In the genomic region with DNA sequence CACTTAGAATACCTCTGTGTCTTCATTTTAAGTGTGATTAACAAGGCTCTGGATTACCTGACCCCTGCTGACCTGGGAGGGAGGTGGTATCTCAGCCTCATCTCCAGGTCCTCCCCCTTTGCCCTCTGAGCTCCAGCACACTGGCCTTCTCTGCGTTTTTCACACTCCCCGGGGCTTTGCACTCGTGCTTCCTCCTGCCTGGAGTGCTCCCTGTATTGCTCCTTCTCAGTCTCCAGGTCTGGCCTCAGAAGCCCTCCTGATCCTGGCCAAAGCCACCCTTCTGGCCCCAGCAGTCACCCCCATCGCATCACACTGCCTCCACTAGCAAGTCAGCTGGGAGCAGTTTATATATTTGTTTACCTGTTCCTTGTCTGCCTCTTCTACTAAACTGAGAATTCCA, we compare ENCODE assay signal across 38 cellular contexts. TPM values are rescaled to one million over a fixed set of nuclear protein-coding genes. Genes with fewer than 3 reads are reported as not detected.
"Had no signal": no experiment of that assay in that cellular context is flagged by ENCODE, and none has a peak within 500 bp of the region (broad histone marks: within the 10 kb centered on the region; RNA-seq: fewer than 3 reads in every experiment).

No MANE protein-coding gene starts in this region.

- H3K4me1 ChIP-seq: ascending aorta had no signal

- H3K27ac Mint-ChIP-seq: activated CD4-positive, alpha-beta memory T cell treated with anti-CD3 and anti-CD28 coated beads, Interleukin-2, amount 10 ng/mL, durations not matched to agents 7 days and 5 days; activated CD4-positive, alpha-beta T cell treated with anti-CD3 and anti-CD28 coated beads for 36 hours; activated CD4-positive, alpha-beta T cell treated with anti-CD3 and anti-CD28 coated beads, Interleukin-2, amount 10 ng/mL, durations not matched to agents 7 days and 5 days; activated CD8-positive, alpha-beta memory T cell treated with anti-CD3 and anti-CD28 coated beads, Interleukin-2, amount 10 ng/mL, durations not matched to agents 7 days and 5 days; activated CD8-positive, alpha-beta T cell treated with anti-CD3 and anti-CD28 coated beads, Interleukin-2, amount 10 ng/mL, durations not matched to agents 7 days and 5 days; activated naive CD4-positive, alpha-beta T cell treated with anti-CD3 and anti-CD28 coated beads, Interleukin-2, amount 50 U/mL, for 24 hours; activated naive CD8-positive, alpha-beta T cell; activated naive CD8-positive, alpha-beta T cell treated with anti-CD3 and anti-CD28 coated beads, Interleukin-2, amount 10 ng/mL, durations not matched to agents 7 days and 5 days; activated naive CD8-positive, alpha-beta T cell treated with anti-CD3 and anti-CD28 coated beads, Interleukin-2, amount 50 U/mL, for 24 hours; activated T-cell treated with anti-CD3 and anti-CD28 coated beads, Interleukin-2, amount 50 U/mL, for 24 hours; activated T-helper 2 cell treated with anti-CD3 and anti-CD28 coated beads, Interferon-gamma antibody, Interleukin-2, Interleukin-4, amounts not matched to agents 10 μg/mL and 5 μg/mL and 100 μg/mL, durations not matched to agents 14 hours and 24 hours and 36 hours; T-helper 1 cell treated with Interleukin-12 subunit alpha and Interleukin-12 subunit beta and Interleukin-4 antibody, amounts not matched to agents 30 μg/mL and 1 μg/mL, for 36 hours; T-helper 2 cell treated with Interferon-gamma antibody and Interleukin-4, amounts not matched to agents 5 μg/mL and 100 μg/mL, for 36 hours; WTC11 had no signal

- H3K36me3 Mint-ChIP-seq: activated CD8-positive, alpha-beta memory T cell treated with anti-CD3 and anti-CD28 coated beads, Interleukin-2, amount 10 ng/mL, durations not matched to agents 7 days and 5 days; activated naive CD4-positive, alpha-beta T cell treated with anti-CD3 and anti-CD28 coated beads, Interleukin-2, amount 50 U/mL, for 24 hours; activated naive CD8-positive, alpha-beta T cell; activated naive CD8-positive, alpha-beta T cell treated with anti-CD3 and anti-CD28 coated beads, Interleukin-2, amount 10 ng/mL, durations not matched to agents 7 days and 5 days; brain; WTC11 had no signal

- H3K9me3 Mint-ChIP-seq: activated CD4-positive, alpha-beta memory T cell treated with anti-CD3 and anti-CD28 coated beads, Interleukin-2, amount 10 ng/mL, durations not matched to agents 7 days and 5 days; activated CD4-positive, alpha-beta T cell treated with anti-CD3 and anti-CD28 coated beads, Interleukin-2, amount 10 ng/mL, durations not matched to agents 7 days and 5 days; activated naive CD4-positive, alpha-beta T cell treated with anti-CD3 and anti-CD28 coated beads, Interleukin-2, amount 50 U/mL, for 24 hours; activated naive CD8-positive, alpha-beta T cell treated with anti-CD3 and anti-CD28 coated beads, Interleukin-2, amount 10 ng/mL, durations not matched to agents 7 days and 5 days; activated naive CD8-positive, alpha-beta T cell treated with anti-CD3 and anti-CD28 coated beads, Interleukin-2, amount 50 U/mL, for 24 hours; activated T-cell treated with anti-CD3 and anti-CD28 coated beads, Interleukin-2, amount 50 U/mL, for 24 hours; activated T-helper 2 cell treated with anti-CD3 and anti-CD28 coated beads, Interferon-gamma antibody, Interleukin-2, Interleukin-4, amounts not matched to agents 10 μg/mL and 5 μg/mL and 100 μg/mL, durations not matched to agents 14 hours and 24 hours and 36 hours; T-helper 1 cell treated with Interleukin-12 subunit alpha and Interleukin-12 subunit beta and Interleukin-4 antibody, amounts not matched to agents 30 μg/mL and 1 μg/mL, for 36 hours; T-helper 2 cell treated with Interferon-gamma antibody and Interleukin-4, amounts not matched to agents 5 μg/mL and 100 μg/mL, for 36 hours; WTC11 had no signal

- H3K27me3 ChIP-seq: ascending aorta had no signal

- H3K4me1 Mint-ChIP-seq: activated CD4-positive, alpha-beta memory T cell treated with anti-CD3 and anti-CD28 coated beads, Interleukin-2, amount 10 ng/mL, durations not matched to agents 7 days and 5 days; activated CD8-positive, alpha-beta memory T cell treated with anti-CD3 and anti-CD28 coated beads, Interleukin-2, amount 10 ng/mL, durations not matched to agents 7 days and 5 days; activated naive CD8-positive, alpha-beta T cell treated with anti-CD3 and anti-CD28 coated beads, Interleukin-2, amount 10 ng/mL, durations not matched to agents 7 days and 5 days; activated naive CD8-positive, alpha-beta T cell treated with anti-CD3 and anti-CD28 coated beads, Interleukin-2, amount 50 U/mL, for 24 hours had no signal

- H3K9me3 ChIP-seq: ascending aorta had no signal

- DNase-seq: activated CD4-positive, alpha-beta memory T cell treated with anti-CD3 and anti-CD28 coated beads, Interleukin-2, amount 10 ng/mL, durations not matched to agents 7 days and 5 days; activated CD4-positive, alpha-beta T cell treated with anti-CD3 and anti-CD28 coated beads for 1 hour; activated CD4-positive, alpha-beta T cell treated with anti-CD3 and anti-CD28 coated beads for 36 hours; activated CD4-positive, alpha-beta T cell treated with anti-CD3 and anti-CD28 coated beads for 48 hours; activated CD4-positive, alpha-beta T cell treated with anti-CD3 and anti-CD28 coated beads, Interleukin-2, amount 10 ng/mL, durations not matched to agents 7 days and 5 days; activated CD4-positive, alpha-beta T cell treated with anti-CD3 and anti-CD28 coated beads, Interleukin-2, amount 50 U/mL, for 48 hours; activated CD4-positive, CD25-positive, alpha-beta regulatory T cell; activated CD8-positive, alpha-beta memory T cell treated with anti-CD3 and anti-CD28 coated beads for 24 hours; activated CD8-positive, alpha-beta memory T cell treated with anti-CD3 and anti-CD28 coated beads, Interleukin-2, amount 10 ng/mL, durations not matched to agents 7 days and 5 days; activated CD8-positive, alpha-beta memory T cell treated with anti-CD3 and anti-CD28 coated beads, Interleukin-2, amount 50 U/mL, for 48 hours; activated CD8-positive, alpha-beta T cell treated with anti-CD3 and anti-CD28 coated beads, Interleukin-2, amount 10 ng/mL, durations not matched to agents 7 days and 5 days; activated effector memory CD4-positive, alpha-beta T cell treated with Interleukin-2 at 50 U/mL for 16 hours; activated gamma-delta T cell; activated naive CD4-positive, alpha-beta T cell treated with Interleukin-2 at 50 U/mL for 16 hours; activated naive CD8-positive, alpha-beta T cell treated with anti-CD3 and anti-CD28 coated beads, Interleukin-2, amount 10 ng/mL, durations not matched to agents 7 days and 5 days; activated naive CD8-positive, alpha-beta T cell treated with anti-CD3 and anti-CD28 coated beads, Interleukin-2, amount 50 U/mL, for 24 hours; activated T-cell treated with anti-CD3 and anti-CD28 coated beads, Interleukin-2, amount 50 U/mL, for 24 hours; activated T-cell treated with anti-CD3 and anti-CD28 coated beads, Interleukin-2, amount 50 U/mL, for 48 hours; amygdala; anterior cingulate cortex; caudate nucleus; T-helper 1 cell; T-helper 2 cell; T-helper 9 cell had no signal

- ATAC-seq: activated CD4-positive, alpha-beta T cell treated with anti-CD3 and anti-CD28 coated beads for 36 hours; activated CD4-positive, CD25-positive, alpha-beta regulatory T cell treated with anti-CD3 and anti-CD28 coated beads, Interleukin-2, amount 50 U/mL, for 24 hours; activated CD8-positive, alpha-beta memory T cell treated with anti-CD3 and anti-CD28 coated beads, Interleukin-2, amount 10 ng/mL, durations not matched to agents 7 days and 5 days; activated CD8-positive, alpha-beta T cell treated with anti-CD3 and anti-CD28 coated beads, Interleukin-2, amount 10 ng/mL, durations not matched to agents 7 days and 5 days; activated naive CD8-positive, alpha-beta T cell treated with anti-CD3 and anti-CD28 coated beads, Interleukin-2, amount 50 U/mL, for 24 hours; WTC11 had no signal

- H3K4me3 Mint-ChIP-seq: activated CD4-positive, alpha-beta memory T cell treated with anti-CD3 and anti-CD28 coated beads, Interleukin-2, amount 10 ng/mL, durations not matched to agents 7 days and 5 days; activated CD4-positive, alpha-beta T cell treated with anti-CD3 and anti-CD28 coated beads for 36 hours; activated CD4-positive, alpha-beta T cell treated with anti-CD3 and anti-CD28 coated beads, Interleukin-2, amount 10 ng/mL, durations not matched to agents 7 days and 5 days; activated CD8-positive, alpha-beta memory T cell treated with anti-CD3 and anti-CD28 coated beads, Interleukin-2, amount 10 ng/mL, durations not matched to agents 7 days and 5 days; activated CD8-positive, alpha-beta T cell treated with anti-CD3 and anti-CD28 coated beads, Interleukin-2, amount 10 ng/mL, durations not matched to agents 7 days and 5 days; activated naive CD4-positive, alpha-beta T cell treated with anti-CD3 and anti-CD28 coated beads, Interleukin-2, amount 50 U/mL, for 24 hours; activated naive CD8-positive, alpha-beta T cell; activated naive CD8-positive, alpha-beta T cell treated with anti-CD3 and anti-CD28 coated beads, Interleukin-2, amount 10 ng/mL, durations not matched to agents 7 days and 5 days; activated naive CD8-positive, alpha-beta T cell treated with anti-CD3 and anti-CD28 coated beads, Interleukin-2, amount 50 U/mL, for 24 hours; activated T-cell treated with anti-CD3 and anti-CD28 coated beads, Interleukin-2, amount 50 U/mL, for 24 hours; T-helper 1 cell treated with Interleukin-12 subunit alpha and Interleukin-12 subunit beta and Interleukin-4 antibody, amounts not matched to agents 30 μg/mL and 1 μg/mL, for 36 hours; T-helper 2 cell treated with Interferon-gamma antibody and Interleukin-4, amounts not matched to agents 5 μg/mL and 100 μg/mL, for 36 hours; WTC11 had no signal

- FAIRE-seq: bronchial epithelial cell, colon, TTC549 had no signal

- H3K4me3 ChIP-seq: ascending aorta, cardiac muscle cell had no signal

- H3K27ac ChIP-seq: ascending aorta, cardiac muscle cell had no signal

- H3K36me3 ChIP-seq: ascending aorta, cardiac muscle cell had no signal

RNA-seq across cellular contexts. Expression of gene NEUROG1, which starts 13.6 kb away (rescaled TPM):
- total RNA-seq: activated CD4-positive, alpha-beta memory T cell treated with anti-CD3 and anti-CD28 coated beads, Interleukin-2, amount 10 ng/mL, durations not matched to agents 7 days and 5 days; activated CD4-positive, alpha-beta T cell treated with anti-CD3 and anti-CD28 coated beads for 36 hours; activated CD4-positive, alpha-beta T cell treated with anti-CD3 and anti-CD28 coated beads, Interleukin-2, amount 10 ng/mL, durations not matched to agents 7 days and 5 days; activated CD8-positive, alpha-beta memory T cell treated with anti-CD3 and anti-CD28 coated beads, Interleukin-2, amount 10 ng/mL, durations not matched to agents 7 days and 5 days; activated CD8-positive, alpha-beta T cell treated with anti-CD3 and anti-CD28 coated beads, Interleukin-2, amount 10 ng/mL, durations not matched to agents 7 days and 5 days; activated naive CD8-positive, alpha-beta T cell treated with anti-CD3 and anti-CD28 coated beads, Interleukin-2, amount 10 ng/mL, durations not matched to agents 7 days and 5 days; activated T-helper 2 cell treated with anti-CD3 and anti-CD28 coated beads, Interferon-gamma antibody, Interleukin-2, Interleukin-4, amounts not matched to agents 10 μg/mL and 5 μg/mL and 100 μg/mL, durations not matched to agents 14 hours and 24 hours and 36 hours; ascending aorta; bronchial epithelial cell; cardiac muscle cell had no signal
- polyA plus RNA-seq: adipose tissue, cardiac muscle cell had no signal

RNA-seq across cellular contexts. Expression of gene CXCL14, which starts 29.4 kb away (rescaled TPM):
- total RNA-seq: activated CD4-positive, alpha-beta memory T cell treated with anti-CD3 and anti-CD28 coated beads, Interleukin-2, amount 10 ng/mL, durations not matched to agents 7 days and 5 days; activated CD4-positive, alpha-beta T cell treated with anti-CD3 and anti-CD28 coated beads for 36 hours; activated CD4-positive, alpha-beta T cell treated with anti-CD3 and anti-CD28 coated beads, Interleukin-2, amount 10 ng/mL, durations not matched to agents 7 days and 5 days; activated CD8-positive, alpha-beta memory T cell treated with anti-CD3 and anti-CD28 coated beads, Interleukin-2, amount 10 ng/mL, durations not matched to agents 7 days and 5 days; activated CD8-positive, alpha-beta T cell treated with anti-CD3 and anti-CD28 coated beads, Interleukin-2, amount 10 ng/mL, durations not matched to agents 7 days and 5 days; activated naive CD8-positive, alpha-beta T cell treated with anti-CD3 and anti-CD28 coated beads, Interleukin-2, amount 10 ng/mL, durations not matched to agents 7 days and 5 days; activated T-helper 2 cell treated with anti-CD3 and anti-CD28 coated beads, Interferon-gamma antibody, Interleukin-2, Interleukin-4, amounts not matched to agents 10 μg/mL and 5 μg/mL and 100 μg/mL, durations not matched to agents 14 hours and 24 hours and 36 hours had no signal
